In the genomic region with DNA sequence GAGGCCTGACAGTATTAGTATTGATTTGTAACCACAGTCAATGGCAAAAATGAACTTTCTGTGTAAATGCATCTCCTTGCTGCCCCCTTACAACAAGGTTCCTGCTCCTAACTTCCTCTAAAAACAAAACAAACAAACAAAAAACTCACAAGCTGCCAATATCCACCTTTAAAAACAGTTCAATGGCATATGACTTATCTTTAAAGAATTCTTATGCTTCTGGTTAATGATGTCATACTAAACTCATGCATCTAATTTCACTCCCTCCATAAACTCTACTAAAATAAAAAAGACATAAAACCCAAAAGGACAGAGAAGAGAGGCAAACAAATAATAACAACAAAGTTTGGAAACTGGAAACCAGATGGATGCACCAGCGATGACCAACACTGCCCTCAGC, we compare ENCODE assay signal across 1 cellular context.
A peak's percentile ranks its signal among the peaks of the same experiment; 100 is the strongest.
TF ChIP-seq lines count a peak whose summit lies in the region.

No MANE protein-coding gene starts in this region.

TF ChIP-seq in K562, 482 proteins besides CTCF, POLR2A, EP300 and RAD21:
- TF ChIP-seq, protein P1, sequence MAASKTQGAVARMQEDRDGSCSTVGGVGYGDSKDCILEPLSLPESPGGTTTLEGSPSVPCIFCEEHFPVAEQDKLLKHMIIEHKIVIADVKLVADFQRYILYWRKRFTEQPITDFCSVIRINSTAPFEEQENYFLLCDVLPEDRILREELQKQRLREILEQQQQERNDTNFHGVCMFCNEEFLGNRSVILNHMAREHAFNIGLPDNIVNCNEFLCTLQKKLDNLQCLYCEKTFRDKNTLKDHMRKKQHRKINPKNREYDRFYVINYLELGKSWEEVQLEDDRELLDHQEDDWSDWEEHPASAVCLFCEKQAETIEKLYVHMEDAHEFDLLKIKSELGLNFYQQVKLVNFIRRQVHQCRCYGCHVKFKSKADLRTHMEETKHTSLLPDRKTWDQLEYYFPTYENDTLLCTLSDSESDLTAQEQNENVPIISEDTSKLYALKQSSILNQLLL (CRISPR knock-in tag; IDR thresholded peaks at IDR 0.05; ENCODE audit: borderline replicate concordance), result no peak
- TF ChIP-seq ATF7 (IDR thresholded peaks at IDR 0.05) (0 out of 2 replicates have a peak, but pooled peaks have one; percentile 14), CLOCK (CRISPR knock-in tag; IDR thresholded peaks at IDR 0.05; ENCODE audit: borderline replicate concordance) (no peak)
